ENCODE assay signal across 1 cellular context in genomic region chr6:139373154-139373927, GRCh38.
A peak's percentile ranks its signal among the peaks of the same experiment; 100 is the strongest.
TF ChIP-seq lines count a peak whose summit lies in the region.

No MANE protein-coding gene starts in this region.

TF ChIP-seq in HepG2, 621 proteins besides CTCF, POLR2A, EP300 and RAD21 (continued from another document and continues in another):
- TF ChIP-seq ZNF318 (CRISPR knock-in tag; IDR thresholded peaks at IDR 0.05) = no peak
- TF ChIP-seq PRDM10 (CRISPR knock-in tag; IDR thresholded peaks at IDR 0.05; ENCODE audit: low read depth) = 0 out of 2 replicates have a peak, but pooled peaks have one; percentile 48
- peak; percentile 75; the same call in 1 of the 2 replicates for TF ChIP-seq ZNF800 (CRISPR knock-in tag; IDR thresholded peaks at IDR 0.05)
- no peak for TF ChIP-seq SMARCE1 (IDR thresholded peaks at IDR 0.05; ENCODE audit: borderline replicate concordance)
- TF ChIP-seq PHF20 (CRISPR knock-in tag; IDR thresholded peaks at IDR 0.05) = peak; percentile 30; the same call in 1 of the 2 replicates
- TF ChIP-seq MED1 (CRISPR knock-in tag; IDR thresholded peaks at IDR 0.05) = peak; percentile 36; the same call in 1 of the 2 replicates
- no peak for TF ChIP-seq ZNF543 (CRISPR knock-in tag; IDR thresholded peaks at IDR 0.05)
- 0 out of 2 replicates have a peak, but pooled peaks have one; percentile 25 for TF ChIP-seq ZNF773 (CRISPR knock-in tag; IDR thresholded peaks at IDR 0.05; ENCODE audit: borderline replicate concordance)
- TF ChIP-seq ISX (CRISPR knock-in tag; conservative IDR thresholded peaks at IDR 0.05) = 0 out of 2 replicates have a peak, but pooled peaks have one; percentile 55
- peak; percentile 82; the same call in 1 of the 2 replicates for TF ChIP-seq EED (CRISPR knock-in tag; IDR thresholded peaks at IDR 0.05)
- 0 out of 2 replicates have a peak, but pooled peaks have one; percentile 9 for TF ChIP-seq ZNF549 (CRISPR knock-in tag; IDR thresholded peaks at IDR 0.05)
- no peak for TF ChIP-seq KAT2B (IDR thresholded peaks at IDR 0.05; ENCODE audit: borderline replicate concordance, low read depth, low read length)
- TF ChIP-seq HMGXB3 (CRISPR knock-in tag; IDR thresholded peaks at IDR 0.05; ENCODE audit: borderline replicate concordance) = no peak
- TF ChIP-seq MTF2 (CRISPR knock-in tag; IDR thresholded peaks at IDR 0.05; ENCODE audit: borderline replicate concordance) = peak; percentile 12; the same call in 1 of the 2 replicates
- TF ChIP-seq ZHX2 (IDR thresholded peaks at IDR 0.05; ENCODE audit: low read depth) = no peak
- 0 out of 2 replicates have a peak, but pooled peaks have one; percentile 59 for TF ChIP-seq ZHX2 (CRISPR knock-in tag; IDR thresholded peaks at IDR 0.05; ENCODE audit: borderline replicate concordance)
- TF ChIP-seq ZNF414 (CRISPR knock-in tag; IDR thresholded peaks at IDR 0.05) = 0 out of 2 replicates have a peak, but pooled peaks have one; percentile 38
- no peak; the same call in 1 of the 2 replicates for TF ChIP-seq MLXIP (CRISPR knock-in tag; IDR thresholded peaks at IDR 0.05; ENCODE audit: borderline replicate concordance)
